ENCODE assay signal across 14 cellular contexts in genomic region chr2:226904592-226904991, GRCh38.
DNase-seq lines count a peak whose midpoint lies in the region; ATAC-seq and TF ChIP-seq lines count a peak whose summit lies in the region.
"Had no signal": no experiment of that assay in that cellular context is flagged by ENCODE, and none has a peak within 500 bp of the region (broad histone marks: within the 10 kb centered on the region; RNA-seq: fewer than 3 reads in every experiment).

No MANE protein-coding gene starts in this region.

- peak; percentile 65 for ATAC-seq in HG03442 (IDR thresholded peaks at IDR 0.05; ENCODE audit: unreplicated experiment)

- H3K4me1 Mint-ChIP-seq in activated naive CD4-positive, alpha-beta T cell treated with anti-CD3 and anti-CD28 coated beads for 36 hours (ENCODE audit: low read depth): peaks cover 47% of the 10 kb centered on the region
- peaks cover 89% of the 10 kb centered on the region for H3K4me1 Mint-ChIP-seq in HFFc6 (ENCODE audit: low read depth)
- peaks cover 67% of the 10 kb centered on the region for H3K4me1 Mint-ChIP-seq in stimulated activated naive CD8-positive, alpha-beta T cell treated with anti-CD3 and anti-CD28 coated beads, Interleukin-15, Interleukin-2, amounts not matched to agents 100 ng/mL and 50 ng/mL, for 24 hours (ENCODE audit: low read depth)

- no peaks in the 10 kb centered on the region for H3K9me3 Mint-ChIP-seq in activated naive CD4-positive, alpha-beta T cell treated with anti-CD3 and anti-CD28 coated beads for 36 hours
- no peaks in the 10 kb centered on the region for H3K9me3 Mint-ChIP-seq in HFFc6
- H3K9me3 Mint-ChIP-seq in stimulated activated naive CD8-positive, alpha-beta T cell treated with anti-CD3 and anti-CD28 coated beads, Interleukin-15, Interleukin-2, amounts not matched to agents 100 ng/mL and 50 ng/mL, for 24 hours: no peaks in the 10 kb centered on the region

- intact Hi-C loops in activated naive CD4-positive, alpha-beta T cell treated with anti-CD3 and anti-CD28 coated beads for 36 hours (cut with micrococcal nuclease): loop anchor here (1.0 to 5.0 kb wide), 2 partner anchors 68 to 252 kb away; partner anchors contain the start of gene RHBDD1

- H3K36me3 Mint-ChIP-seq in activated naive CD4-positive, alpha-beta T cell treated with anti-CD3 and anti-CD28 coated beads for 36 hours (ENCODE audit: low read depth): peaks cover 6% of the 10 kb centered on the region
- H3K36me3 Mint-ChIP-seq in HFFc6 (ENCODE audit: low read depth): peaks cover 54% of the 10 kb centered on the region
- peaks cover 28% of the 10 kb centered on the region for H3K36me3 Mint-ChIP-seq in stimulated activated naive CD8-positive, alpha-beta T cell treated with anti-CD3 and anti-CD28 coated beads, Interleukin-15, Interleukin-2, amounts not matched to agents 100 ng/mL and 50 ng/mL, for 24 hours (ENCODE audit: low read depth)

- TF ChIP-seq CTCF in HFFc6 (IDR thresholded peaks at IDR 0.05): no peak

- no peak overlapping the region for H3K4me3 Mint-ChIP-seq in activated naive CD4-positive, alpha-beta T cell treated with anti-CD3 and anti-CD28 coated beads for 36 hours
- H3K4me3 Mint-ChIP-seq in HFFc6: peak overlapping the region; percentile 19; the same call in 1 of the 2 replicates
- peak overlapping the region; percentile 42 for H3K4me3 Mint-ChIP-seq in stimulated activated naive CD8-positive, alpha-beta T cell treated with anti-CD3 and anti-CD28 coated beads, Interleukin-15, Interleukin-2, amounts not matched to agents 100 ng/mL and 50 ng/mL, for 24 hours

- peak; percentile 54 for DNase-seq in activated naive CD4-positive, alpha-beta T cell treated with anti-CD3 and anti-CD28 coated beads for 36 hours
- DNase-seq in activated naive CD4-positive, alpha-beta T cell treated with Interleukin-2 at 50 U/mL for 16 hours: no peak
- no peak for DNase-seq in HFFc6
- no peak for DNase-seq in SIG-M5 (lab: John Stamatoyannopoulos, UW)
- no peak for DNase-seq in stimulated activated CD4-positive, alpha-beta T cell treated with anti-CD3 and anti-CD28 coated beads, Interleukin-2, amount 100 ng/mL, for 24 hours
- no peak for DNase-seq in hepatic stellate cell (ENCODE audit: low spot score)
- DNase-seq: ACHN, foreskin melanocyte, GDM1, NCI-H187, sigmoid colon, SJCRH30 had no signal

- CTCF ChIA-PET in activated naive CD4-positive, alpha-beta T cell treated with anti-CD3 and anti-CD28 coated beads for 36 hours (lab: Charles Lee): no interaction called here

- no peak overlapping the region for H3K27ac Mint-ChIP-seq in activated naive CD4-positive, alpha-beta T cell treated with anti-CD3 and anti-CD28 coated beads for 36 hours
- H3K27ac Mint-ChIP-seq in HFFc6: peak overlapping the region; percentile 70
- H3K27ac Mint-ChIP-seq in stimulated activated naive CD8-positive, alpha-beta T cell treated with anti-CD3 and anti-CD28 coated beads, Interleukin-15, Interleukin-2, amounts not matched to agents 100 ng/mL and 50 ng/mL, for 24 hours: peak overlapping the region; percentile 86

- H3K27me3 Mint-ChIP-seq in activated naive CD4-positive, alpha-beta T cell treated with anti-CD3 and anti-CD28 coated beads for 36 hours (ENCODE audit: low read depth): no peaks in the 10 kb centered on the region
- H3K27me3 Mint-ChIP-seq in HFFc6 (ENCODE audit: insufficient read depth): peaks cover 4% of the 10 kb centered on the region
- no peaks in the 10 kb centered on the region for H3K27me3 Mint-ChIP-seq in stimulated activated naive CD8-positive, alpha-beta T cell treated with anti-CD3 and anti-CD28 coated beads, Interleukin-15, Interleukin-2, amounts not matched to agents 100 ng/mL and 50 ng/mL, for 24 hours
